In genomic region chr6:34884073-34884472, GRCh38 we compare ENCODE assay signal across 8 cellular contexts. TPM values are rescaled to one million over a fixed set of nuclear protein-coding genes. Genes with fewer than 3 reads are reported as not detected.
DNase-seq lines count a peak whose midpoint lies in the region; ATAC-seq, FAIRE-seq and TF ChIP-seq lines count a peak whose summit lies in the region.
"Not testable (repeated sequence)": the region's sequence is repeated elsewhere in the genome, so short reads cannot be mapped to it uniquely, and the experiment has no call there.

No MANE protein-coding gene starts in this region.

- not testable (repeated sequence) for H3K4me3 ChIP-seq in CD8-positive, alpha-beta memory T cell (ENCODE audit: low read length); K562; naive thymus-derived CD4-positive, alpha-beta T cell (ENCODE audit: low read length); testis

- not testable (repeated sequence) for TF ChIP-seq RAD21 in K562 (CRISPR knock-in tag; conservative IDR thresholded peaks at IDR 0.05 in 1 of 2, IDR thresholded peaks at IDR 0.05 in 1 of 2)

- H3K4me1 Mint-ChIP-seq in CD4-positive, alpha-beta T cell (ENCODE audit: low read depth), result peaks cover 42% of the 10 kb centered on the region
- H3K4me1 Mint-ChIP-seq in CD8-positive, alpha-beta memory T cell, result peaks cover 33 to 49% (median 45%) of the 10 kb centered on the region in 3 donors
- H3K4me1 Mint-ChIP-seq in T-helper 17 cell, result peaks cover 34% of the 10 kb centered on the region
- H3K4me1 Mint-ChIP-seq in activated naive CD4-positive, alpha-beta T cell treated with anti-CD3 and anti-CD28 coated beads, Interleukin-2, amount 50 U/mL, for 24 hours, result peaks cover 42% of the 10 kb centered on the region
- peaks cover 27 to 52% (median 37%) of the 10 kb centered on the region in 7 donors for H3K4me1 Mint-ChIP-seq in naive thymus-derived CD4-positive, alpha-beta T cell
- H3K4me1 Mint-ChIP-seq in natural killer cell treated with Interleukin-12 subunit alpha and Interleukin-12 subunit beta and Interleukin-15 and Interleukin-18, amount 100 ng/mL, for 72 hours (ENCODE audit: low read depth in 2 of 2), result peaks cover 32% of the 10 kb centered on the region in 2 donors

- TF ChIP-seq EP300 in K562 (IDR thresholded peaks at IDR 0.05; ENCODE audit: low read length), result not testable (repeated sequence)

- TF ChIP-seq POLR2A in K562 (conservative IDR thresholded peaks at IDR 0.05); testis (IDR thresholded peaks at IDR 0.05): not testable (repeated sequence)

- POLR2A ChIA-PET in CD4-positive, alpha-beta T cell (lab: Charles Lee); CD8-positive, alpha-beta memory T cell (lab: Charles Lee): not testable (repeated sequence)
- POLR2A ChIA-PET in K562 (lab: Yijun Ruan, JAX), result interaction anchor here (8.6 kb wide), 1 partner anchor 12 kb away, joined by 108 read pairs; no protein-coding TSS in a partner anchor
- POLR2A ChIA-PET in naive thymus-derived CD4-positive, alpha-beta T cell (lab: Charles Lee), result interaction anchor here (1.7 kb wide), 1 partner anchor 93 kb away, joined by 6 read pairs; no protein-coding TSS in a partner anchor

- peaks cover 14% of the 10 kb centered on the region for H3K4me1 ChIP-seq in CD8-positive, alpha-beta memory T cell (ENCODE audit: insufficient read depth, low read length)
- peaks cover 0 to 10% of the 10 kb centered on the region in 2 experiments; a peak in 1 of 5 replicates for H3K4me1 ChIP-seq in K562 (replicated peaks in 1 of 2; ENCODE audit: control insufficient read depth in 2 of 2, insufficient read depth in 2 of 2, low read length in 2 of 2)
- H3K4me1 ChIP-seq in naive thymus-derived CD4-positive, alpha-beta T cell (ENCODE audit: control insufficient read depth in 2 of 2, insufficient read depth in 2 of 2, low read length in 2 of 2), result peaks cover 7 to 12% of the 10 kb centered on the region in 2 donors
- not testable (repeated sequence) for H3K4me1 ChIP-seq in testis

- peak overlapping the region; percentile 35 for H3K4me3 Mint-ChIP-seq in CD4-positive, alpha-beta T cell
- H3K4me3 Mint-ChIP-seq in CD8-positive, alpha-beta memory T cell, result peak overlapping the region in 1 of 7 donors; percentile 49
- H3K4me3 Mint-ChIP-seq in T-helper 17 cell, result not testable (repeated sequence)
- peak overlapping the region; percentile 6 for H3K4me3 Mint-ChIP-seq in activated naive CD4-positive, alpha-beta T cell treated with anti-CD3 and anti-CD28 coated beads, Interleukin-2, amount 50 U/mL, for 24 hours
- peak overlapping the region in 2 of 10 donors; percentile 44 to 62 for H3K4me3 Mint-ChIP-seq in naive thymus-derived CD4-positive, alpha-beta T cell
- H3K4me3 Mint-ChIP-seq in natural killer cell treated with Interleukin-12 subunit alpha and Interleukin-12 subunit beta and Interleukin-15 and Interleukin-18, amount 100 ng/mL, for 72 hours, result peak overlapping the region; percentile 18

- H3K9me3 ChIP-seq in CD4-positive, alpha-beta T cell (ENCODE audit: control insufficient read depth, low read length); CD8-positive, alpha-beta memory T cell (ENCODE audit: low read length); T-helper 17 cell (ENCODE audit: control insufficient read depth, low read length, poor library complexity, severe bottlenecking); K562 (replicated peaks; ENCODE audit: control insufficient read depth, insufficient read depth, low read depth, low read length); naive thymus-derived CD4-positive, alpha-beta T cell (ENCODE audit: control insufficient read depth in 2 of 3, low read length in 3 of 3); testis: not testable (repeated sequence)

- not testable (repeated sequence) for H3K27ac ChIP-seq in CD4-positive, alpha-beta T cell (ENCODE audit: low read depth, low read length); CD8-positive, alpha-beta memory T cell (ENCODE audit: low read depth, low read length); K562 (ENCODE audit: extremely low read depth, low read depth, low read length); naive thymus-derived CD4-positive, alpha-beta T cell (ENCODE audit: low read depth, low read length)
- peak overlapping the region; percentile 28 to 39 for H3K27ac ChIP-seq in testis

- not testable (repeated sequence) for H4K20me1 ChIP-seq in K562 (replicated peaks; ENCODE audit: control insufficient read depth, insufficient read depth, low read length)

- H3K4me2 ChIP-seq in K562 (ENCODE audit: insufficient read depth, low read length), result not testable (repeated sequence)

- H3K9me1 ChIP-seq in K562 (ENCODE audit: control insufficient read depth, insufficient read depth, low read length), result not testable (repeated sequence)

- intact Hi-C loops in CD4-positive, alpha-beta T cell (cut with DNase I, micrococcal nuclease), result loop anchor here in 1 of 2 experiments (10.0 kb wide), 1 partner anchor 371 kb away; the partner anchor contains the start of gene ZNF76
- intact Hi-C loops in K562 (cut with micrococcal nuclease), result loop anchor here (10.0 kb wide), 1 partner anchor 261 kb away; the partner anchor contains the start of gene TCP11
- intact Hi-C loops in naive thymus-derived CD4-positive, alpha-beta T cell (cut with micrococcal nuclease); testis (cut with DNase I; ENCODE audit: low total_unique reads): not testable (repeated sequence)

- H3K36me3 Mint-ChIP-seq in CD4-positive, alpha-beta T cell (ENCODE audit: low read depth), result peaks cover 73% of the 10 kb centered on the region
- peaks cover 7 to 66% (median 20%) of the 10 kb centered on the region in 3 donors for H3K36me3 Mint-ChIP-seq in CD8-positive, alpha-beta memory T cell
- H3K36me3 Mint-ChIP-seq in T-helper 17 cell (ENCODE audit: low read depth), result peaks cover 13% of the 10 kb centered on the region
- H3K36me3 Mint-ChIP-seq in activated naive CD4-positive, alpha-beta T cell treated with anti-CD3 and anti-CD28 coated beads, Interleukin-2, amount 50 U/mL, for 24 hours, result peaks cover 19% of the 10 kb centered on the region
- peaks cover 10 to 32% (median 23%) of the 10 kb centered on the region in 5 donors for H3K36me3 Mint-ChIP-seq in naive thymus-derived CD4-positive, alpha-beta T cell
- peaks cover 24% of the 10 kb centered on the region for H3K36me3 Mint-ChIP-seq in natural killer cell treated with Interleukin-12 subunit alpha and Interleukin-12 subunit beta and Interleukin-15 and Interleukin-18, amount 100 ng/mL, for 72 hours

- not testable (repeated sequence) for TF ChIP-seq CTCF in CD4-positive, alpha-beta T cell (IDR thresholded peaks at IDR 0.05); K562 (IDR thresholded peaks at IDR 0.05 in 2 of 3, conservative IDR thresholded peaks at IDR 0.05 in 1 of 3; ENCODE audit: insufficient read depth in 2 of 3, low read depth in 1 of 3, low read length in 3 of 3); testis (IDR thresholded peaks at IDR 0.05)

- not testable (repeated sequence) for H3K9ac ChIP-seq in K562 (ENCODE audit: insufficient read depth in 1 of 2, low read depth in 2 of 2, low read length in 2 of 2)

- H2AFZ ChIP-seq in K562 (ENCODE audit: low read depth, low read length), result not testable (repeated sequence)

- CTCF ChIA-PET in CD4-positive, alpha-beta T cell (lab: Charles Lee); CD8-positive, alpha-beta memory T cell (lab: Charles Lee); K562 (lab: Yijun Ruan, JAX; ENCODE audit: low intra/inter-chr PET ratio); naive thymus-derived CD4-positive, alpha-beta T cell (lab: Charles Lee): not testable (repeated sequence)

- not testable (repeated sequence) for FAIRE-seq in K562 (lab: Jason Lieb, UNC)

- peak overlapping the region; percentile 50 for H3K27ac Mint-ChIP-seq in CD4-positive, alpha-beta T cell
- H3K27ac Mint-ChIP-seq in CD8-positive, alpha-beta memory T cell, result peak overlapping the region in 7 of 8 donors; percentile 3 to 80 (median 74)
- peak overlapping the region; percentile 14 for H3K27ac Mint-ChIP-seq in T-helper 17 cell
- H3K27ac Mint-ChIP-seq in activated naive CD4-positive, alpha-beta T cell treated with anti-CD3 and anti-CD28 coated beads, Interleukin-2, amount 50 U/mL, for 24 hours, result not testable (repeated sequence)
- H3K27ac Mint-ChIP-seq in naive thymus-derived CD4-positive, alpha-beta T cell, result peak overlapping the region in 5 of 9 donors; percentile 3 to 83 (median 20)
- H3K27ac Mint-ChIP-seq in natural killer cell treated with Interleukin-12 subunit alpha and Interleukin-12 subunit beta and Interleukin-15 and Interleukin-18, amount 100 ng/mL, for 72 hours, result peak overlapping the region; percentile 2 to 12

- H3K79me2 ChIP-seq in K562 (ENCODE audit: control insufficient read depth, insufficient read depth, low read length), result peaks cover 54% of the 10 kb centered on the region

- not testable (repeated sequence) for ATAC-seq in CD4-positive, alpha-beta T cell (ENCODE audit: poor library complexity); T-helper 17 cell; K562; naive thymus-derived CD4-positive, alpha-beta T cell; natural killer cell treated with Interleukin-12 subunit alpha and Interleukin-12 subunit beta and Interleukin-15 and Interleukin-18, amount 100 ng/mL, for 72 hours

- not testable (repeated sequence) for H3K9me3 Mint-ChIP-seq in CD4-positive, alpha-beta T cell; CD8-positive, alpha-beta memory T cell; activated naive CD4-positive, alpha-beta T cell treated with anti-CD3 and anti-CD28 coated beads, Interleukin-2, amount 50 U/mL, for 24 hours; naive thymus-derived CD4-positive, alpha-beta T cell; natural killer cell treated with Interleukin-12 subunit alpha and Interleukin-12 subunit beta and Interleukin-15 and Interleukin-18, amount 100 ng/mL, for 72 hours

- not testable (repeated sequence) for H3K27me3 Mint-ChIP-seq in CD4-positive, alpha-beta T cell; CD8-positive, alpha-beta memory T cell; T-helper 17 cell; activated naive CD4-positive, alpha-beta T cell treated with anti-CD3 and anti-CD28 coated beads, Interleukin-2, amount 50 U/mL, for 24 hours; naive thymus-derived CD4-positive, alpha-beta T cell; natural killer cell treated with Interleukin-12 subunit alpha and Interleukin-12 subunit beta and Interleukin-15 and Interleukin-18, amount 100 ng/mL, for 72 hours

- 100% methylated on average over 1 of the region's 1 CpG for WGBS in K562 (ENCODE audit: insufficient coverage, low coverage, missing lambda C conversion rate)
- 94 to 100% methylated on average over 1 of the region's 1 CpG for WGBS in testis, 2 donors

- not testable (repeated sequence) for H3K27me3 ChIP-seq in CD4-positive, alpha-beta T cell (ENCODE audit: control insufficient read depth, insufficient read depth, low read length); CD8-positive, alpha-beta memory T cell (ENCODE audit: insufficient read depth, low read length, poor library complexity, severe bottlenecking); K562 (ENCODE audit: control insufficient read depth in 2 of 2, insufficient read depth in 2 of 2, low read length in 2 of 2); naive thymus-derived CD4-positive, alpha-beta T cell (ENCODE audit: control insufficient read depth in 2 of 2, insufficient read depth in 2 of 2, low read length in 2 of 2); testis

- not testable (repeated sequence) for H3K36me3 ChIP-seq in CD8-positive, alpha-beta memory T cell (ENCODE audit: insufficient read depth, low read length); testis (ENCODE audit: low read depth, missing control alignments)
- peaks cover 54% of the 10 kb centered on the region for H3K36me3 ChIP-seq in K562 (ENCODE audit: control insufficient read depth, insufficient read depth, low read length)
- H3K36me3 ChIP-seq in naive thymus-derived CD4-positive, alpha-beta T cell (ENCODE audit: control insufficient read depth in 2 of 3, insufficient read depth in 3 of 3, low read length in 3 of 3), result peaks cover 0 to 37% (median 16%) of the 10 kb centered on the region in 3 experiments

- in situ Hi-C loops in K562 (cut with MboI), result not testable (repeated sequence)

- BruUV-seq in K562 (replicated peaks; lab: Mats Ljungman, UMichigan), result not testable (repeated sequence)

- not testable (repeated sequence) for DNase-seq in CD4-positive, alpha-beta T cell; CD8-positive, alpha-beta memory T cell; T-helper 17 cell; K562 (ENCODE audit: extremely low read depth in 1 of 4, low spot score in 3 of 4); naive thymus-derived CD4-positive, alpha-beta T cell; natural killer cell treated with Interleukin-12 subunit alpha and Interleukin-12 subunit beta and Interleukin-15 and Interleukin-18, amount 100 ng/mL, for 72 hours (ENCODE audit: low spot score); testis

RNA-seq across cellular contexts. Expression of gene TAF11, which starts 3.8 kb away (rescaled TPM):
- 10 to 100 TPM; 31.5 to 38.1 TPM for total RNA-seq in CD4-positive, alpha-beta T cell
- total RNA-seq in CD8-positive, alpha-beta memory T cell, result 10 to 100 TPM; 28.9 to 34.1 TPM
- 19.4 TPM for polyA plus RNA-seq in CD8-positive, alpha-beta memory T cell
- total RNA-seq in T-helper 17 cell (10 to 100 TPM; 30.1 to 36.3 TPM), K562 (2014; rRNA removed) (40.9 and 59.3 TPM in 2 replicates), K562 (2014; rRNA removed; fragmentation: Illumina TruSeq; extraction: Trizol) (71.9 and 83.0 TPM in 2 replicates), K562 (2015; rRNA removed; fragmentation: Illumina TruSeq; extraction: Trizol) (65.9 and 73.2 TPM in 2 replicates), K562 (2021) (49.4 and 52.7 TPM in 2 replicates), testis (10 to 100 TPM; 65.9 to 69.7 TPM)
- total RNA-seq in K562 (2011; cell fraction: chromatin; rRNA removed; ENCODE audit: low replicate concordance), result 29.2 and 52.2 TPM in 2 replicates
- 25.0 and 26.5 TPM in 2 replicates for total RNA-seq in K562 (2011; cell fraction: nucleolus; rRNA removed)
- total RNA-seq in K562 (2011; cell fraction: nucleoplasm; rRNA removed), result 35.7 and 46.0 TPM in 2 replicates
- polyA plus RNA-seq in K562 (2011; rRNA removed) (70.6 and 91.9 TPM in 2 replicates), K562 (2014; fragmentation: Illumina TruSeq; extraction: Trizol) (67.5 and 74.2 TPM in 2 replicates), K562 (2014; fragmentation: Nextera tagmentation; extraction: Ambion mirVana) (10 to 100 TPM; 42.0 to 44.9 TPM), K562 (2014; rRNA removed) (74.7 and 77.2 TPM in 2 replicates), testis (ENCODE audit: insufficient read depth, low read depth, low replicate concordance) (52.2 TPM)
- 26.4 and 54.7 TPM in 2 replicates for polyA plus RNA-seq in K562 (2011; cell fraction: cytosol; rRNA removed)
- polyA plus RNA-seq in K562 (2011; cell fraction: nucleus; rRNA removed), result 34.5 and 45.8 TPM in 2 replicates
- polyA plus RNA-seq in K562 (2012), result 43.8 and 49.9 TPM in 2 replicates
- polyA minus RNA-seq in K562 (2011; rRNA and poly(A)+ RNA removed), result 30.6 and 33.4 TPM in 2 replicates
- 12.2 and 14.1 TPM in 2 replicates for polyA minus RNA-seq in K562 (2011; cell fraction: cytosol; rRNA and poly(A)+ RNA removed)
- polyA minus RNA-seq in K562 (2011; cell fraction: nucleus; rRNA and poly(A)+ RNA removed), result 12.3 and 18.2 TPM in 2 replicates
- total RNA-seq in naive thymus-derived CD4-positive, alpha-beta T cell, result 10 to 100 TPM; 25.4 to 35.1 (median 29.4) TPM
- polyA plus RNA-seq in naive thymus-derived CD4-positive, alpha-beta T cell, result 10 to 100 TPM; 17.3 to 18.4 TPM
- total RNA-seq in natural killer cell treated with Interleukin-12 subunit alpha and Interleukin-12 subunit beta and Interleukin-15 and Interleukin-18, amount 100 ng/mL, for 72 hours, result 10 to 100 TPM; 32.8 to 38.9 TPM

RNA-seq across cellular contexts. Expression of gene ANKS1A, which starts 5.0 kb away (rescaled TPM):
- 1 to 10 TPM; 6.4 to 6.9 TPM for total RNA-seq in CD4-positive, alpha-beta T cell
- 1 to 10 TPM; 8.7 to 9.6 TPM for total RNA-seq in CD8-positive, alpha-beta memory T cell
- polyA plus RNA-seq in CD8-positive, alpha-beta memory T cell, result 3.0 TPM
- total RNA-seq in T-helper 17 cell, result 10 to 100 TPM in 1 of 2 donors, 1 to 10 TPM in 1; 9.6 to 10.0 TPM
- 48.2 and 58.7 TPM in 2 replicates for total RNA-seq in K562 (2011; cell fraction: chromatin; rRNA removed; ENCODE audit: low replicate concordance)
- total RNA-seq in K562 (2011; cell fraction: nucleolus; rRNA removed), result 18.5 and 20.9 TPM in 2 replicates
- 19.7 and 20.3 TPM in 2 replicates for total RNA-seq in K562 (2011; cell fraction: nucleoplasm; rRNA removed)
- total RNA-seq in K562 (2014; rRNA removed), result 6.2 and 8.7 TPM in 2 replicates
- 3.6 and 4.3 TPM in 2 replicates for total RNA-seq in K562 (2014; rRNA removed; fragmentation: Illumina TruSeq; extraction: Trizol)
- 5.3 and 5.7 TPM in 2 replicates for total RNA-seq in K562 (2015; rRNA removed; fragmentation: Illumina TruSeq; extraction: Trizol)
- total RNA-seq in K562 (2021), result 11.6 and 13.8 TPM in 2 replicates
- polyA plus RNA-seq in K562 (2011; rRNA removed), result 3.8 and 6.2 TPM in 2 replicates
- polyA plus RNA-seq in K562 (2011; cell fraction: cytosol; rRNA removed), result 3.0 and 3.5 TPM in 2 replicates
- 9.2 and 13.2 TPM in 2 replicates for polyA plus RNA-seq in K562 (2011; cell fraction: nucleus; rRNA removed)
- polyA plus RNA-seq in K562 (2012), result 9.3 and 11.1 TPM in 2 replicates
- 9.4 and 9.8 TPM in 2 replicates for polyA plus RNA-seq in K562 (2014; fragmentation: Illumina TruSeq; extraction: Trizol)
- polyA plus RNA-seq in K562 (2014; fragmentation: Nextera tagmentation; extraction: Ambion mirVana), result 1 to 10 TPM; 1.1 to 1.5 TPM
- 5.4 and 5.7 TPM in 2 replicates for polyA plus RNA-seq in K562 (2014; rRNA removed)
- 9.5 and 12.5 TPM in 2 replicates for polyA minus RNA-seq in K562 (2011; rRNA and poly(A)+ RNA removed)
- 5.9 and 11.5 TPM in 2 replicates for polyA minus RNA-seq in K562 (2011; cell fraction: cytosol; rRNA and poly(A)+ RNA removed)
- polyA minus RNA-seq in K562 (2011; cell fraction: nucleus; rRNA and poly(A)+ RNA removed), result 7.1 and 10.3 TPM in 2 replicates
- total RNA-seq in naive thymus-derived CD4-positive, alpha-beta T cell, result 10 to 100 TPM in 3 of 5 experiments, 1 to 10 TPM in 2; 7.3 to 14.8 (median 11.8) TPM
- 1 to 10 TPM; 2.1 to 5.3 TPM for polyA plus RNA-seq in naive thymus-derived CD4-positive, alpha-beta T cell
- total RNA-seq in natural killer cell treated with Interleukin-12 subunit alpha and Interleukin-12 subunit beta and Interleukin-15 and Interleukin-18, amount 100 ng/mL, for 72 hours, result 10 to 100 TPM; 12.2 to 15.0 TPM
- 10 to 100 TPM; 95.9 to 96.9 TPM for total RNA-seq in testis
- polyA plus RNA-seq in testis (ENCODE audit: insufficient read depth, low read depth, low replicate concordance), result 44.2 TPM
